Comparison of ENCODE assay signal across 2 cellular contexts in genomic region chr6:24506814-24507520, GRCh38.
TF ChIP-seq lines count a peak whose summit lies in the region.

No MANE protein-coding gene starts in this region.

TF ChIP-seq in HepG2, 621 proteins besides CTCF, POLR2A, EP300 and RAD21:
- TF ChIP-seq ARID2 (CRISPR knock-in tag; IDR thresholded peaks at IDR 0.05; ENCODE audit: borderline replicate concordance): no peak
- TF ChIP-seq ZFP1 (CRISPR knock-in tag; IDR thresholded peaks at IDR 0.05): peak; percentile 93; the same call in 1 of the 2 replicates

TF ChIP-seq in K562, 482 proteins besides CTCF, POLR2A, EP300 and RAD21:
- TF ChIP-seq NKRF (IDR thresholded peaks at IDR 0.05; ENCODE audit: borderline replicate concordance) (no peak), SIX5 (IDR thresholded peaks at IDR 0.05; ENCODE audit: borderline replicate concordance in 1 of 2, insufficient read depth in 1 of 2, low read depth in 1 of 2, low read length in 2 of 2) (no peak), ARHGAP35 (IDR thresholded peaks at IDR 0.05; ENCODE audit: partially characterized antibody) (no peak), KAT7 (CRISPR knock-in tag; IDR thresholded peaks at IDR 0.05; ENCODE audit: borderline replicate concordance) (no peak), ZFP1 (CRISPR knock-in tag; IDR thresholded peaks at IDR 0.05) (peak; percentile 62; the same call in 1 of the 2 replicates), SMARCB1 (IDR thresholded peaks at IDR 0.05; ENCODE audit: insufficient read length, low read depth) (no peak)
